12 cellular contexts compared by ENCODE assay signal in the genomic region with DNA sequence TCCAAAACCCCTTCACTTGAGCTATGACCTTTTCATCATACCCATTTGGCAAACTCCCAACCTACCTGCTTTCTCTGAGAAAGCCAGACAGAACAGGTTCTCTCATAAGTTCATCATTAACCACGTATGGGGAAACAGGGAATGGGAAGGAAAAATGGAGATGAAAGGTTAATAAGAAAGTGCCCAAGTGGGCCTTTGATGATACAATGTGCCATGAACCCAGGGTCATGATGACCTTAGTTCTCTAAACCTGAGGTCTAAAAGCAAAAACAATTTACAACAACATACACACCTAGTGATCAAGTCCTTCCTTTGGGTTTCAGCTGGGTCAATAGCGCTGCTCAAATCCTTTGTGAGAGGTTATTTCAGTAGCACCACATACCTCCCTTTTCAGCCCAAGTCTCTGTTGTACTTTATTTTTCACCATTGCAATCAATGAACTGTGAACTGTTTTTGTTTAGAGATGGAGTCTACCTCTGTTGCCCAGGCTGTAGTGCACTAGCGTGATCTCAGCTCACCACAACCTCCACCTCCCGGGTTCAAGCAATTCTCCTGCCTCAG. TPM values are rescaled to one million over a fixed set of nuclear protein-coding genes. Genes with fewer than 3 reads are reported as not detected.
"Had no signal": no experiment of that assay in that cellular context is flagged by ENCODE, and none has a peak within 500 bp of the region (broad histone marks: within the 10 kb centered on the region; RNA-seq: fewer than 3 reads in every experiment).

No MANE protein-coding gene starts in this region.

- H3K27ac ChIP-seq: coronary artery, spleen, transverse colon had no signal

- DNase-seq: activated CD4-positive, alpha-beta T cell treated with anti-CD3 and anti-CD28 coated beads for 36 hours; activated naive CD4-positive, alpha-beta T cell treated with Interleukin-2 at 50 U/mL for 16 hours; effector CD4-positive, alpha-beta T cell; hippocampal formation; spleen; stimulated activated CD4-positive, alpha-beta T cell treated with anti-CD3 and anti-CD28 coated beads, Interleukin-1b, Interleukin-23, amount 100 ng/mL, for 48 hours; stimulated activated naive B cell treated with anti-CD40 and anti-IgM and Interleukin-4, amounts not matched to agents 10 μg/mL and 1 μg/mL and 100 μg/mL, for 72 hours; SW 1271; transverse colon had no signal

- H3K9me3 ChIP-seq: spleen, transverse colon had no signal

- H3K4me1 ChIP-seq: spleen had no signal

- ATAC-seq: activated CD4-positive, alpha-beta T cell treated with anti-CD3 and anti-CD28 coated beads for 36 hours; stimulated activated naive B cell treated with anti-CD40 and anti-IgM and Interleukin-4, amounts not matched to agents 10 μg/mL and 1 μg/mL and 100 μg/mL, for 72 hours had no signal

- H3K36me3 ChIP-seq: transverse colon had no signal

- H3K4me3 ChIP-seq: coronary artery, spleen, transverse colon had no signal

- H3K27me3 ChIP-seq: spleen, transverse colon had no signal

RNA-seq across cellular contexts. Expression of a gene that starts 36.1 kb away (rescaled TPM):
- total RNA-seq: activated CD4-positive, alpha-beta T cell treated with anti-CD3 and anti-CD28 coated beads for 36 hours; activated T-helper 1 cell treated with anti-CD3 and anti-CD28 coated beads, Interleukin-12 subunit alpha, Interleukin-12 subunit beta, Interleukin-2, Interleukin-4 antibody, amounts not matched to agents 30 ng/mL and 10 ng/mL and 1 ng/mL, durations not matched to agents 14 hours and 24 hours and 36 hours; neural crest cell had no signal
